In genomic region chr2:128503358-128504241, GRCh38 we compare ENCODE assay signal across 1 cellular context.
TF ChIP-seq lines count a peak whose summit lies in the region.

No MANE protein-coding gene starts in this region.

TF ChIP-seq in H1, 55 proteins besides CTCF, POLR2A, EP300 and RAD21:
- TF ChIP-seq CHD2 (IDR thresholded peaks at IDR 0.05; ENCODE audit: low read length) (no peak), SP1 (IDR thresholded peaks at IDR 0.05; ENCODE audit: low read depth, low read length) (no peak), PHF8 (conservative IDR thresholded peaks at IDR 0.05; ENCODE audit: low read depth, low read length) (no peak), NRF1 (IDR thresholded peaks at IDR 0.05; ENCODE audit: low read depth, low read length) (no peak), TEAD4 (IDR thresholded peaks at IDR 0.05; ENCODE audit: low read depth, low read length) (no peak), SAP30 (IDR thresholded peaks at IDR 0.05; ENCODE audit: insufficient read depth, insufficient replicate concordance, low read length) (no peak), SIRT6 (IDR thresholded peaks at IDR 0.05; ENCODE audit: low read length) (no peak), POU5F1 (IDR thresholded peaks at IDR 0.05; ENCODE audit: low read depth, low read length) (no peak), SUZ12 (IDR thresholded peaks at IDR 0.05; ENCODE audit: low read length) (no peak), GABPA (IDR thresholded peaks at IDR 0.05; ENCODE audit: borderline replicate concordance, insufficient read depth, low read length) (no peak), BCL11A (IDR thresholded peaks at IDR 0.05; ENCODE audit: low read depth in 2 of 2, low read length in 2 of 2) (no peak), EZH2 (IDR thresholded peaks at IDR 0.05; ENCODE audit: low read depth, low read length, severe bottlenecking) (no peak), JUND (IDR thresholded peaks at IDR 0.05; ENCODE audit: low read length) (no peak), MAFK (IDR thresholded peaks at IDR 0.05; ENCODE audit: low read depth, low read length) (no peak), CBX8 (IDR thresholded peaks at IDR 0.05; ENCODE audit: borderline replicate concordance, low read depth, low read length) (no peak)
- TF ChIP-seq, protein P1, sequence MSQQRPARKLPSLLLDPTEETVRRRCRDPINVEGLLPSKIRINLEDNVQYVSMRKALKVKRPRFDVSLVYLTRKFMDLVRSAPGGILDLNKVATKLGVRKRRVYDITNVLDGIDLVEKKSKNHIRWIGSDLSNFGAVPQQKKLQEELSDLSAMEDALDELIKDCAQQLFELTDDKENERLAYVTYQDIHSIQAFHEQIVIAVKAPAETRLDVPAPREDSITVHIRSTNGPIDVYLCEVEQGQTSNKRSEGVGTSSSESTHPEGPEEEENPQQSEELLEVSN (IDR thresholded peaks at IDR 0.05): no peak
- TF ChIP-seq, protein P2, sequence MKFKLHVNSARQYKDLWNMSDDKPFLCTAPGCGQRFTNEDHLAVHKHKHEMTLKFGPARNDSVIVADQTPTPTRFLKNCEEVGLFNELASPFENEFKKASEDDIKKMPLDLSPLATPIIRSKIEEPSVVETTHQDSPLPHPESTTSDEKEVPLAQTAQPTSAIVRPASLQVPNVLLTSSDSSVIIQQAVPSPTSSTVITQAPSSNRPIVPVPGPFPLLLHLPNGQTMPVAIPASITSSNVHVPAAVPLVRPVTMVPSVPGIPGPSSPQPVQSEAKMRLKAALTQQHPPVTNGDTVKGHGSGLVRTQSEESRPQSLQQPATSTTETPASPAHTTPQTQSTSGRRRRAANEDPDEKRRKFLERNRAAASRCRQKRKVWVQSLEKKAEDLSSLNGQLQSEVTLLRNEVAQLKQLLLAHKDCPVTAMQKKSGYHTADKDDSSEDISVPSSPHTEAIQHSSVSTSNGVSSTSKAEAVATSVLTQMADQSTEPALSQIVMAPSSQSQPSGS (IDR thresholded peaks at IDR 0.05; ENCODE audit: low read length): no peak
